Comparison of ENCODE assay signal across 15 cellular contexts in genomic region chr7:149704507-149704906, GRCh38.
"Had no signal": no experiment of that assay in that cellular context is flagged by ENCODE, and none has a peak within 500 bp of the region (broad histone marks: within the 10 kb centered on the region; RNA-seq: fewer than 3 reads in every experiment).

No MANE protein-coding gene starts in this region.

- H3K9ac ChIP-seq: neural progenitor cell had no signal

- ATAC-seq: left colon; stimulated activated naive B cell treated with anti-CD40 and anti-IgM and Interleukin-4, amounts not matched to agents 10 μg/mL and 1 μg/mL and 100 μg/mL, for 72 hours had no signal

- H3K27me3 ChIP-seq: heart left ventricle, neural progenitor cell had no signal

- DNase-seq: activated naive CD4-positive, alpha-beta T cell treated with anti-CD3 and anti-CD28 coated beads for 36 hours; central memory CD4-positive, alpha-beta T cell; effector CD4-positive, alpha-beta T cell; heart left ventricle; immature natural killer cell; left colon; stimulated activated CD4-positive, alpha-beta T cell treated with anti-CD3 and anti-CD28 coated beads, Interleukin-15, amount 100 ng/mL, for 24 hours; stimulated activated CD4-positive, alpha-beta T cell treated with anti-CD3 and anti-CD28 coated beads, Interleukin-4, amount 100 ng/mL, for 1 hour; stimulated activated naive B cell treated with anti-CD40 and anti-IgM and Interleukin-4, amounts not matched to agents 10 μg/mL and 1 μg/mL and 100 μg/mL, for 72 hours; substantia nigra; trophoblast cell had no signal

- H3K4me1 ChIP-seq: heart left ventricle, neural progenitor cell had no signal

- H3K4me3 ChIP-seq: coronary artery, heart left ventricle, neural progenitor cell had no signal

- H3K27ac ChIP-seq: coronary artery, heart left ventricle, neural progenitor cell had no signal

- H3K36me3 ChIP-seq: heart left ventricle, neural progenitor cell had no signal

- H3K27ac Mint-ChIP-seq: activated naive CD4-positive, alpha-beta T cell treated with anti-CD3 and anti-CD28 coated beads for 36 hours; activated T-helper 2 cell treated with anti-CD3 and anti-CD28 coated beads, Interferon-gamma antibody, Interleukin-2, Interleukin-4, amounts not matched to agents 10 μg/mL and 5 μg/mL and 100 μg/mL, durations not matched to agents 14 hours and 24 hours and 36 hours; immature natural killer cell; neural progenitor cell; stimulated activated naive B cell treated with anti-CD40 and anti-IgM and Interleukin-4, amounts not matched to agents 10 μg/mL and 1 μg/mL and 100 μg/mL, for 72 hours; T-helper 2 cell treated with Interferon-gamma antibody and Interleukin-4, amounts not matched to agents 5 μg/mL and 100 μg/mL, for 36 hours had no signal

- H2AFZ ChIP-seq: neural progenitor cell had no signal

- H3K4me2 ChIP-seq: neural progenitor cell had no signal
